29 cellular contexts compared by ENCODE assay signal in genomic region chr1:77465922-77466321, GRCh38.
"Had no signal": no experiment of that assay in that cellular context is flagged by ENCODE, and none has a peak within 500 bp of the region (broad histone marks: within the 10 kb centered on the region; RNA-seq: fewer than 3 reads in every experiment).

No MANE protein-coding gene starts in this region.

- H3K9me3 Mint-ChIP-seq: activated CD4-positive, alpha-beta T cell treated with anti-CD3 and anti-CD28 coated beads, Interleukin-2, amount 10 ng/mL, durations not matched to agents 7 days and 5 days; activated naive CD4-positive, alpha-beta T cell treated with anti-CD3 and anti-CD28 coated beads, Interleukin-2, amount 50 U/mL, for 24 hours; activated T-cell treated with anti-CD3 and anti-CD28 coated beads, Interleukin-2, amount 50 U/mL, for 24 hours; activated T-helper 2 cell treated with anti-CD3 and anti-CD28 coated beads, Interferon-gamma antibody, Interleukin-2, Interleukin-4, amounts not matched to agents 10 μg/mL and 5 μg/mL and 100 μg/mL, durations not matched to agents 14 hours and 24 hours and 36 hours; brain; T-helper 1 cell treated with Interleukin-12 subunit alpha and Interleukin-12 subunit beta and Interleukin-4 antibody, amounts not matched to agents 30 μg/mL and 1 μg/mL, for 36 hours; T-helper 2 cell treated with Interferon-gamma antibody and Interleukin-4, amounts not matched to agents 5 μg/mL and 100 μg/mL, for 36 hours had no signal

- H3K4me3 ChIP-seq: adrenal gland, Peyer's patch, SJSA1 had no signal

- H3K36me3 ChIP-seq: adrenal gland, Peyer's patch, SJSA1 had no signal

- DNase-seq: activated CD4-positive, alpha-beta T cell treated with anti-CD3 and anti-CD28 coated beads for 36 hours; activated CD4-positive, alpha-beta T cell treated with anti-CD3 and anti-CD28 coated beads, Interleukin-2, amount 10 ng/mL, durations not matched to agents 7 days and 5 days; activated CD4-positive, alpha-beta T cell treated with anti-CD3 and anti-CD28 coated beads, Interleukin-2, amount 50 U/mL, for 48 hours; activated CD8-positive, alpha-beta T cell treated with anti-CD3 and anti-CD28 coated beads, Interleukin-2, amount 10 ng/mL, durations not matched to agents 7 days and 5 days; activated gamma-delta T cell; activated naive CD4-positive, alpha-beta T cell treated with Interleukin-2 at 50 U/mL for 16 hours; activated T-cell treated with anti-CD3 and anti-CD28 coated beads, Interleukin-2, amount 50 U/mL, for 24 hours; adrenal gland; central memory CD4-positive, alpha-beta T cell; NCI-H1105 treated with DMSO at 0.1 percent for 48 hours; NCI-H1436 treated with DMSO at 0.1 percent for 48 hours; NCI-H1694 treated with DMSO at 0.1 percent for 48 hours; NCI-H2029; NCI-H345; NCI-H524 treated with DMSO at 0.1 percent for 48 hours; PC-3; Peyer's patch; RPMI8226; SHP77 treated with DMSO at 0.1 percent for 48 hours; SK-N-SH had no signal

- H3K4me1 ChIP-seq: adrenal gland, Peyer's patch had no signal

- H3K27me3 ChIP-seq: adrenal gland, Peyer's patch, SJSA1 had no signal

- H3K27ac Mint-ChIP-seq: activated CD4-positive, alpha-beta T cell treated with anti-CD3 and anti-CD28 coated beads for 36 hours; activated CD4-positive, alpha-beta T cell treated with anti-CD3 and anti-CD28 coated beads, Interleukin-2, amount 10 ng/mL, durations not matched to agents 7 days and 5 days; activated CD8-positive, alpha-beta T cell treated with anti-CD3 and anti-CD28 coated beads, Interleukin-2, amount 10 ng/mL, durations not matched to agents 7 days and 5 days; activated naive CD4-positive, alpha-beta T cell treated with anti-CD3 and anti-CD28 coated beads, Interleukin-2, amount 50 U/mL, for 24 hours; activated T-cell treated with anti-CD3 and anti-CD28 coated beads, Interleukin-2, amount 50 U/mL, for 24 hours; activated T-helper 2 cell treated with anti-CD3 and anti-CD28 coated beads, Interferon-gamma antibody, Interleukin-2, Interleukin-4, amounts not matched to agents 10 μg/mL and 5 μg/mL and 100 μg/mL, durations not matched to agents 14 hours and 24 hours and 36 hours; brain; T-helper 1 cell treated with Interleukin-12 subunit alpha and Interleukin-12 subunit beta and Interleukin-4 antibody, amounts not matched to agents 30 μg/mL and 1 μg/mL, for 36 hours; T-helper 2 cell treated with Interferon-gamma antibody and Interleukin-4, amounts not matched to agents 5 μg/mL and 100 μg/mL, for 36 hours had no signal

- H3K27ac ChIP-seq: adrenal gland, Peyer's patch, SJSA1 had no signal

- H3K36me3 Mint-ChIP-seq: brain had no signal

- ATAC-seq: activated CD4-positive, alpha-beta T cell treated with anti-CD3 and anti-CD28 coated beads for 36 hours; activated CD4-positive, CD25-positive, alpha-beta regulatory T cell treated with anti-CD3 and anti-CD28 coated beads, Interleukin-2, amount 50 U/mL, for 24 hours; activated CD8-positive, alpha-beta T cell treated with anti-CD3 and anti-CD28 coated beads, Interleukin-2, amount 10 ng/mL, durations not matched to agents 7 days and 5 days; PC-3 had no signal

- H3K9me3 ChIP-seq: adrenal gland, Peyer's patch, SJSA1, SK-N-SH had no signal

- FAIRE-seq: bronchial epithelial cell, TTC549 had no signal
